ENCODE assay signal across 29 cellular contexts in the genomic region with DNA sequence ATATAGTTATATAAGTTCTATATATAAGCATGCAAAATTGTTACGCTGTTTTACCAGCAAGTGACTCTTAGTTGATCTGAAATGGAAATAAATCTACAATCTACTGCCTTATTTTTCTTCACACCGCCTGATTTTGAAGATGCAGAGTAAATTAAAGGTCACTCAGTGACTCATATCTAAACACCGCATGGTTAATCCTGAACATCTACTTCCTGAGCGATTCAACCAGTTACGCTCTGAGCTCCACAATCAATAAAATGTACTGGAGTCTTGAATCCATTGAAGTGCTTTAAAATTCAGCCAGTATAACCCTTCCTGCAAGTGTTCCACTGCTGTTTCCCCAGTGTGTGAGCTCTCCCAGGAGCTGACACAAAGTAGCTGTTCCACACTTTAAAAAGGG.
DNase-seq lines count a peak whose midpoint lies in the region; ATAC-seq, FAIRE-seq and TF ChIP-seq lines count a peak whose summit lies in the region.
"Had no signal": no experiment of that assay in that cellular context is flagged by ENCODE, and none has a peak within 500 bp of the region (broad histone marks: within the 10 kb centered on the region; RNA-seq: fewer than 3 reads in every experiment).

No MANE protein-coding gene starts in this region.

- H3K4me2 ChIP-seq in SK-N-SH = no peak overlapping the region

- H3K27me3 ChIP-seq in SK-N-SH (ENCODE audit: insufficient read depth) = no peaks in the 10 kb centered on the region
- no peaks in the 10 kb centered on the region for H3K27me3 ChIP-seq in RWPE2 (ENCODE audit: insufficient read depth, poor library complexity, severe bottlenecking)
- H3K27me3 ChIP-seq: ascending aorta, BE2C, foreskin keratinocyte, spleen, suprapubic skin had no signal

- H3K36me3 Mint-ChIP-seq in glutamatergic neuron (ENCODE audit: unreplicated experiment) = peaks cover 4% of the 10 kb centered on the region
- H3K36me3 Mint-ChIP-seq: activated naive CD8-positive, alpha-beta T cell; naive thymus-derived CD4-positive, alpha-beta T cell; stimulated activated naive B cell treated with anti-CD40 and anti-IgM and Interleukin-4, amounts not matched to agents 10 μg/mL and 1 μg/mL and 100 μg/mL, for 72 hours had no signal

- ATAC-seq in SK-N-SH treated with all-trans-retinoic acid at 6 μM for 48 hours = no peak
- ATAC-seq in RWPE2 (ENCODE audit: low read depth) = no peak
- ATAC-seq in Right ventricle myocardium inferior = no peak
- ATAC-seq: foreskin keratinocyte; GM12878; naive thymus-derived CD4-positive, alpha-beta T cell; stimulated activated naive B cell treated with anti-CD40 and anti-IgM and Interleukin-4, amounts not matched to agents 10 μg/mL and 1 μg/mL and 100 μg/mL, for 72 hours had no signal

- intact Hi-C loops in Right ventricle myocardium inferior (cut with DNase I) = no loop called here

- H3F3A ChIP-seq in SK-N-SH (replicated peaks; ENCODE audit: insufficient read depth) = peaks cover 24% of the 10 kb centered on the region

- peak overlapping the region; percentile 48 for H3K4me3 Mint-ChIP-seq in glutamatergic neuron (ENCODE audit: unreplicated experiment)
- H3K4me3 Mint-ChIP-seq: activated B cell treated with CpG ODN at 0.5 μM for 24 hours; activated naive CD8-positive, alpha-beta T cell; naive thymus-derived CD4-positive, alpha-beta T cell; stimulated activated naive B cell treated with anti-CD40 and anti-IgM and Interleukin-4, amounts not matched to agents 10 μg/mL and 1 μg/mL and 100 μg/mL, for 72 hours had no signal

- H2AFZ ChIP-seq in SK-N-SH (ENCODE audit: low read depth) = peak overlapping the region; percentile 36; the same call in 1 of the 2 replicates

- H3K9me3 Mint-ChIP-seq in glutamatergic neuron (ENCODE audit: unreplicated experiment) = no peaks in the 10 kb centered on the region
- H3K9me3 Mint-ChIP-seq: activated B cell treated with CpG ODN at 0.5 μM for 24 hours; activated T-helper 2 cell treated with anti-CD3 and anti-CD28 coated beads, Interferon-gamma antibody, Interleukin-2, Interleukin-4, amounts not matched to agents 10 μg/mL and 5 μg/mL and 100 μg/mL, durations not matched to agents 14 hours and 24 hours and 36 hours had no signal

- H3K9me2 ChIP-seq in SK-N-SH = no peaks in the 10 kb centered on the region

- H3K4me3 ChIP-seq in SK-N-SH (ENCODE audit: low read depth in 2 of 2, low read length in 1 of 2) (no peak overlapping the region), RWPE2 (ENCODE audit: severe bottlenecking) (no peak overlapping the region)
- H3K4me3 ChIP-seq: ascending aorta, GM12878, spleen, suprapubic skin had no signal

- H3K27ac Mint-ChIP-seq in glutamatergic neuron (ENCODE audit: unreplicated experiment) = peak overlapping the region; percentile 35
- H3K27ac Mint-ChIP-seq: activated B cell treated with CpG ODN at 0.5 μM for 24 hours; activated naive CD8-positive, alpha-beta T cell; activated T-helper 2 cell treated with anti-CD3 and anti-CD28 coated beads, Interferon-gamma antibody, Interleukin-2, Interleukin-4, amounts not matched to agents 10 μg/mL and 5 μg/mL and 100 μg/mL, durations not matched to agents 14 hours and 24 hours and 36 hours; naive thymus-derived CD4-positive, alpha-beta T cell; stimulated activated naive B cell treated with anti-CD40 and anti-IgM and Interleukin-4, amounts not matched to agents 10 μg/mL and 1 μg/mL and 100 μg/mL, for 72 hours had no signal

- peaks cover 20% of the 10 kb centered on the region for H3K4me1 Mint-ChIP-seq in glutamatergic neuron (ENCODE audit: low read depth, unreplicated experiment)
- H3K4me1 Mint-ChIP-seq: activated B cell treated with CpG ODN at 0.5 μM for 24 hours; naive thymus-derived CD4-positive, alpha-beta T cell; stimulated activated naive B cell treated with anti-CD40 and anti-IgM and Interleukin-4, amounts not matched to agents 10 μg/mL and 1 μg/mL and 100 μg/mL, for 72 hours had no signal

- DNase-seq in SK-N-SH (no peak), RWPE2 (ENCODE audit: low spot score) (no peak), glutamatergic neuron (no peak), urothelium cell line (ENCODE audit: low spot score) (peak; percentile 12), Right ventricle myocardium inferior (ENCODE audit: missing footprints) (no peak), NCI-H524 (lab: John Stamatoyannopoulos, UW) (no peak)
- no peak for DNase-seq in stimulated activated CD8-positive, alpha-beta memory T cell treated with anti-CD3 and anti-CD28 coated beads, Interleukin-4, amount 100 ng/mL, for 48 hours
- DNase-seq: activated B cell treated with CpG ODN at 0.5 μM for 24 hours; BE2C; erythroblast; foreskin keratinocyte; KBM-7; mesendoderm; MM.1S; naive thymus-derived CD4-positive, alpha-beta T cell; NCI-H1436; NCI-H526 treated with DMSO at 0.1 percent for 48 hours; retina; Right ventricle myocardium superior; spleen; stimulated activated CD4-positive, alpha-beta T cell treated with anti-CD3 and anti-CD28 coated beads, Interleukin-4, amount 100 ng/mL, for 1 hour; stimulated activated naive B cell treated with anti-CD40 and anti-IgM and Interleukin-4, amounts not matched to agents 10 μg/mL and 1 μg/mL and 100 μg/mL, for 72 hours; T-helper 9 cell had no signal

- H3K27ac ChIP-seq in SK-N-SH (ENCODE audit: low read depth in 2 of 2, low read length in 1 of 2) = no peak overlapping the region
- H3K27ac ChIP-seq in RWPE2 (ENCODE audit: poor library complexity, severe bottlenecking) = peak overlapping the region; percentile 10
- H3K27ac ChIP-seq: ascending aorta, foreskin keratinocyte, spleen, suprapubic skin had no signal

- H3K4me1 ChIP-seq in SK-N-SH (ENCODE audit: control insufficient read depth in 1 of 2, insufficient read depth in 2 of 2, low read depth in 1 of 2, low read length in 1 of 2) = peaks cover 3 to 24% of the 10 kb centered on the region in 2 experiments; a peak in 2 of 4 replicates
- H3K4me1 ChIP-seq in RWPE2 (ENCODE audit: insufficient read depth, poor library complexity, severe bottlenecking) = peaks cover 29% of the 10 kb centered on the region
- H3K4me1 ChIP-seq: BE2C, spleen had no signal

- no peak for TF ChIP-seq RAD21 in SK-N-SH (IDR thresholded peaks at IDR 0.05; ENCODE audit: low read length)

- no peak overlapping the region for H3K9ac ChIP-seq in SK-N-SH

- 94% methylated on average over 5 of the region's 5 CpGs for WGBS in SK-N-SH (ENCODE audit: low lambda C conversion rate)

- H3K36me3 ChIP-seq in SK-N-SH (replicated peaks in 1 of 2; ENCODE audit: control insufficient read depth in 1 of 2, insufficient read depth in 2 of 2, low read length in 1 of 2) (no peaks in the 10 kb centered on the region), RWPE2 (ENCODE audit: low read depth) (no peaks in the 10 kb centered on the region)
- H3K36me3 ChIP-seq: ascending aorta, BE2C, spleen, suprapubic skin had no signal

- TF ChIP-seq EP300 in SK-N-SH (IDR thresholded peaks at IDR 0.05; ENCODE audit: borderline replicate concordance in 1 of 2, low read depth in 1 of 2, low read length in 1 of 2) = no peak

- TF ChIP-seq CTCF in SK-N-SH (IDR thresholded peaks at IDR 0.05) (no peak), RWPE2 (IDR thresholded peaks at IDR 0.05; ENCODE audit: poor library complexity, severe bottlenecking) (no peak), glutamatergic neuron (IDR thresholded peaks at IDR 0.05; ENCODE audit: partially characterized antibody, unreplicated experiment) (no peak)

- H3K27me3 Mint-ChIP-seq in glutamatergic neuron (ENCODE audit: unreplicated experiment) = peaks cover 3% of the 10 kb centered on the region
- H3K27me3 Mint-ChIP-seq: activated naive CD8-positive, alpha-beta T cell; naive thymus-derived CD4-positive, alpha-beta T cell had no signal

- FAIRE-seq in urothelium cell line (lab: Jason Lieb, UNC) = no peak
- FAIRE-seq: GM12878 had no signal

- POLR2A ChIA-PET in SK-N-SH (lab: Yijun Ruan, JAX) = no interaction called here

- no peaks in the 10 kb centered on the region for H4K20me1 ChIP-seq in SK-N-SH (ENCODE audit: insufficient read depth)

- H3K9me3 ChIP-seq in SK-N-SH (no peaks in the 10 kb centered on the region), RWPE2 (ENCODE audit: severe bottlenecking) (no peaks in the 10 kb centered on the region)
- H3K9me3 ChIP-seq: ascending aorta, BE2C, suprapubic skin had no signal

- CTCF ChIA-PET in SK-N-SH (lab: Yijun Ruan, JAX) = interaction anchor here (0.9 to 1.2 kb wide), 2 partner anchors 14 to 42 kb away, joined by 3 read pairs; no protein-coding TSS in a partner anchor

- no peaks in the 10 kb centered on the region for H3K79me2 ChIP-seq in SK-N-SH (ENCODE audit: insufficient read depth)

TF ChIP-seq in SK-N-SH, 30 proteins besides CTCF, POLR2A, EP300 and RAD21:
- TF ChIP-seq EZH2phosphoT487 (IDR thresholded peaks at IDR 0.05; ENCODE audit: borderline replicate concordance, low read depth) (no peak), RCOR1 (IDR thresholded peaks at IDR 0.05; ENCODE audit: low read length) (no peak), NRF1 (IDR thresholded peaks at IDR 0.05; ENCODE audit: low read depth, low read length) (no peak), FOXM1 (IDR thresholded peaks at IDR 0.05; ENCODE audit: low read depth) (no peak), ELF1 (IDR thresholded peaks at IDR 0.05) (no peak), GATA2 (CRISPR knock-in tag; IDR thresholded peaks at IDR 0.05) (no peak)

TF ChIP-seq in SK-N-SH treated with all-trans-retinoic acid at 6 μM for 48 hours, 23 proteins besides CTCF, POLR2A, EP300 and RAD21 (continues in another document):
- TF ChIP-seq OSR1 (CRISPR knock-in tag; IDR thresholded peaks at IDR 0.05) (no peak), ESRRG (CRISPR knock-in tag; IDR thresholded peaks at IDR 0.05) (no peak), ZNF8 (CRISPR knock-in tag; IDR thresholded peaks at IDR 0.05) (no peak), ZFP30 (CRISPR knock-in tag; IDR thresholded peaks at IDR 0.05) (no peak)
- TF ChIP-seq, protein P1, sequence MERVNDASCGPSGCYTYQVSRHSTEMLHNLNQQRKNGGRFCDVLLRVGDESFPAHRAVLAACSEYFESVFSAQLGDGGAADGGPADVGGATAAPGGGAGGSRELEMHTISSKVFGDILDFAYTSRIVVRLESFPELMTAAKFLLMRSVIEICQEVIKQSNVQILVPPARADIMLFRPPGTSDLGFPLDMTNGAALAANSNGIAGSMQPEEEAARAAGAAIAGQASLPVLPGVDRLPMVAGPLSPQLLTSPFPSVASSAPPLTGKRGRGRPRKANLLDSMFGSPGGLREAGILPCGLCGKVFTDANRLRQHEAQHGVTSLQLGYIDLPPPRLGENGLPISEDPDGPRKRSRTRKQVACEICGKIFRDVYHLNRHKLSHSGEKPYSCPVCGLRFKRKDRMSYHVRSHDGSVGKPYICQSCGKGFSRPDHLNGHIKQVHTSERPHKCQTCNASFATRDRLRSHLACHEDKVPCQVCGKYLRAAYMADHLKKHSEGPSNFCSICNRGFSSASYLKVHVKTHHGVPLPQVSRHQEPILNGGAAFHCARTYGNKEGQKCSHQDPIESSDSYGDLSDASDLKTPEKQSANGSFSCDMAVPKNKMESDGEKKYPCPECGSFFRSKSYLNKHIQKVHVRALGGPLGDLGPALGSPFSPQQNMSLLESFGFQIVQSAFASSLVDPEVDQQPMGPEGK (CRISPR knock-in tag; IDR thresholded peaks at IDR 0.05; ENCODE audit: borderline replicate concordance) = no peak
